9 cellular contexts compared by ENCODE assay signal in the genomic region with DNA sequence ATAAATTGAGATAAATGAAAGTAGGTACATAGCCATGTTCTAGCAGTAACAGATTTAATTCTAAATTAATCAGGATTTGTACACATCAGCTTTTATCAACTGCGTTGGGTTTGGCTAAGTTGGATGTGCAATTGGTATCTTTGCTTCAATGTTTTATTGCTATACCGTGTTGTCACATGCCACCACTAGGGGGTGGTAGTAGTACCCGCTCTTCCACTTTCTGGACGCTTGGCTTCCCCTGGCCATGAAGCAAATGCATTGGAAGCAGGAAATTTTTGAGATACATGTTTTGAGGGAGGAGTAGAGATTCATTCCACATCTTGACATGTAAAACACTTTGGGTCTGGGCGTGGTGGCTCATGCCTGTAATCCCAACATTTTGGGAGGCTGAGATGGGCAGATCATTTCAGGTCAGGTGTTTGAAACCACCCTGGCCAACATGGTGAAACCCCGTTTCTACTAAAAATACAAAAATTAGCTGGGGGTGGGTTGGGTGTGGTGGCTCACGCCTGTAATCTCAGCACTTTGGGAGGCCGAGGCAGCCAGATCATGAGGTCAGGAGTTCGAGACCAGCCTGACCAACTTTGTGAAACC. TPM values are rescaled to one million over a fixed set of nuclear protein-coding genes. Genes with fewer than 3 reads are reported as not detected.
A peak's percentile ranks its signal among the peaks of the same experiment; 100 is the strongest.
DNase-seq lines count a peak whose midpoint lies in the region; ATAC-seq and TF ChIP-seq lines count a peak whose summit lies in the region.
"Had no signal": no experiment of that assay in that cellular context is flagged by ENCODE, and none has a peak within 500 bp of the region (broad histone marks: within the 10 kb centered on the region; RNA-seq: fewer than 3 reads in every experiment).

No MANE protein-coding gene starts in this region.

- DNase-seq in CD14-positive monocyte (ENCODE audit: low spot score), result no peak
- DNase-seq in HCEC 1CT, result peak; percentile 70
- DNase-seq in NCI-H82 treated with DMSO at 0.1 percent for 48 hours (lab: John Stamatoyannopoulos, UW; ENCODE audit: unreplicated experiment), result peak; percentile 43
- DNase-seq in activated CD8-positive, alpha-beta memory T cell treated with anti-CD3 and anti-CD28 coated beads, Interleukin-2, amount 50 U/mL, for 48 hours, result peak; percentile 67
- peak; percentile 74 for DNase-seq in fibroblast of mammary gland (ENCODE audit: low read depth)
- peak; percentile 60 for DNase-seq in nephron progenitor cell

- intact Hi-C loops in CD14-positive monocyte (cut with micrococcal nuclease), result loop anchor here in 1 of 2 donors (10.0 kb wide), 1 partner anchor 123 kb away; no protein-coding TSS in a partner anchor

- H3K4me3 ChIP-seq in fibroblast of mammary gland (ENCODE audit: control insufficient read depth, low read depth, low read length), result no peak overlapping the region

- TF ChIP-seq CTCF in CD14-positive monocyte (IDR thresholded peaks at IDR 0.05) (peak; percentile 80), fibroblast of mammary gland (conservative IDR thresholded peaks at IDR 0.05; ENCODE audit: control insufficient read depth, insufficient read depth, low read depth, low read length) (peak; percentile 91), nephron progenitor cell (IDR thresholded peaks at IDR 0.05) (peak; percentile 88)

- peaks cover 0 to 1% (median 1%) of the 10 kb centered on the region in 3 donors for H3K27me3 Mint-ChIP-seq in CD14-positive monocyte (ENCODE audit: low read depth in 3 of 3)
- peaks cover 7% of the 10 kb centered on the region for H3K27me3 Mint-ChIP-seq in nephron progenitor cell (ENCODE audit: low read depth, poor library complexity)
- H3K27me3 Mint-ChIP-seq: IgD-negative memory B cell had no signal

- no peaks in the 10 kb centered on the region for H3K36me3 Mint-ChIP-seq in CD14-positive monocyte
- peaks cover 8% of the 10 kb centered on the region for H3K36me3 Mint-ChIP-seq in nephron progenitor cell (ENCODE audit: low read depth)
- H3K36me3 Mint-ChIP-seq: IgD-negative memory B cell had no signal

- H3K4me3 Mint-ChIP-seq in CD14-positive monocyte (no peak overlapping the region), nephron progenitor cell (no peak overlapping the region)
- H3K4me3 Mint-ChIP-seq: IgD-negative memory B cell had no signal

- no peak overlapping the region for H3K27ac Mint-ChIP-seq in CD14-positive monocyte
- H3K27ac Mint-ChIP-seq in nephron progenitor cell, result no peak overlapping the region
- H3K27ac Mint-ChIP-seq: IgD-negative memory B cell had no signal

- peaks cover 3 to 13% (median 4%) of the 10 kb centered on the region in 7 donors for H3K9me3 Mint-ChIP-seq in CD14-positive monocyte
- H3K9me3 Mint-ChIP-seq in nephron progenitor cell, result no peaks in the 10 kb centered on the region
- H3K9me3 Mint-ChIP-seq: IgD-negative memory B cell had no signal

- ATAC-seq in GM18867 (IDR thresholded peaks at IDR 0.05; ENCODE audit: unreplicated experiment), result no peak
- ATAC-seq in HG02981 (IDR thresholded peaks at IDR 0.05; ENCODE audit: unreplicated experiment), result no peak

- peaks cover 6% of the 10 kb centered on the region for H3K4me1 Mint-ChIP-seq in CD14-positive monocyte
- H3K4me1 Mint-ChIP-seq in nephron progenitor cell, result peaks cover 9% of the 10 kb centered on the region

RNA-seq across cellular contexts. Expression of gene EMP2, which starts 58.6 kb away (rescaled TPM):
- not detected for polyA plus RNA-seq in CD14-positive monocyte
- polyA plus RNA-seq: IgD-negative memory B cell had no signal
